In genomic region chr12:89880695-89881350, GRCh38 we compare ENCODE assay signal across 9 cellular contexts.
DNase-seq lines count a peak whose midpoint lies in the region; ATAC-seq and TF ChIP-seq lines count a peak whose summit lies in the region.
"Had no signal": no experiment of that assay in that cellular context is flagged by ENCODE, and none has a peak within 500 bp of the region (broad histone marks: within the 10 kb centered on the region; RNA-seq: fewer than 3 reads in every experiment).

No MANE protein-coding gene starts in this region.

- H3K4me3 ChIP-seq in OCI-LY1 (ENCODE audit: low read depth, low read length, poor library complexity, severe bottlenecking): peak overlapping the region; percentile 9

- no peak for TF ChIP-seq CTCF in OCI-LY1 (IDR thresholded peaks at IDR 0.05; ENCODE audit: low read length)

- H3K9me2 ChIP-seq in OCI-LY1 (ENCODE audit: low read depth, low read length): no peaks in the 10 kb centered on the region

- DNase-seq in effector memory CD8-positive, alpha-beta T cell: peak; percentile 53 to 57 (median 56)
- no peak for DNase-seq in hepatic stellate cell (ENCODE audit: low spot score)
- DNase-seq in putamen (ENCODE audit: low spot score): no peak
- no peak for DNase-seq in NCI-H526 (lab: John Stamatoyannopoulos, UW)
- no peak for DNase-seq in SKM-1 (lab: John Stamatoyannopoulos, UW; ENCODE audit: unreplicated experiment)

- peak overlapping the region; percentile 47 for H3K9ac ChIP-seq in OCI-LY1 (ENCODE audit: low read length)

- no peaks in the 10 kb centered on the region for H3K27me3 Mint-ChIP-seq in effector memory CD8-positive, alpha-beta T cell

- H2AFZ ChIP-seq in OCI-LY1 (ENCODE audit: low read length): no peak overlapping the region

- H3K4me1 Mint-ChIP-seq in effector memory CD8-positive, alpha-beta T cell (ENCODE audit: low read depth in 2 of 2): peaks cover 28% of the 10 kb centered on the region in 2 donors

- H3K36me3 Mint-ChIP-seq in effector memory CD8-positive, alpha-beta T cell (ENCODE audit: insufficient read depth): peaks cover 8% of the 10 kb centered on the region

- peaks cover 80% of the 10 kb centered on the region for H3K4me1 ChIP-seq in OCI-LY1 (ENCODE audit: insufficient read depth, low read length, severe bottlenecking)

- no peaks in the 10 kb centered on the region for H4K20me1 ChIP-seq in OCI-LY1 (ENCODE audit: insufficient read depth, low read length)

- H3K27ac ChIP-seq in OCI-LY1 (ENCODE audit: low read depth, low read length, poor library complexity, severe bottlenecking): peak overlapping the region; percentile 93

- ATAC-seq in GM18858 (IDR thresholded peaks at IDR 0.05; ENCODE audit: unreplicated experiment) (peak; percentile 86), HG02610 (IDR thresholded peaks at IDR 0.05; ENCODE audit: unreplicated experiment) (peak; percentile 82)
- ATAC-seq in effector memory CD8-positive, alpha-beta T cell (replicated peaks): peak; percentile 98
- ATAC-seq: Panc1 had no signal

- H3K36me3 ChIP-seq in OCI-LY1 (ENCODE audit: insufficient read depth, low read length): no peaks in the 10 kb centered on the region

- H3K27ac Mint-ChIP-seq in effector memory CD8-positive, alpha-beta T cell: peak overlapping the region; percentile 96 to 98

- H3K9me3 Mint-ChIP-seq in effector memory CD8-positive, alpha-beta T cell: no peaks in the 10 kb centered on the region

- no peaks in the 10 kb centered on the region for H3K9me3 ChIP-seq in OCI-LY1 (ENCODE audit: low read length)

- no peaks in the 10 kb centered on the region for H3K79me2 ChIP-seq in OCI-LY1 (ENCODE audit: insufficient read depth, low read length)

- peak overlapping the region; percentile 45 for H3K4me2 ChIP-seq in OCI-LY1 (ENCODE audit: low read length)

- no peaks in the 10 kb centered on the region for H3K27me3 ChIP-seq in OCI-LY1 (ENCODE audit: insufficient read depth, low read length)

- H3K4me3 Mint-ChIP-seq in effector memory CD8-positive, alpha-beta T cell: peak overlapping the region; percentile 67 to 73

- H3F3A ChIP-seq in OCI-LY1 (ENCODE audit: insufficient read depth, low read length): 0 out of 2 replicates have a peak, but pooled peaks cover 3% of the 10 kb centered on the region

Comparison
In these comparisons a context has a peak if more than half of its experiments do, and no peak if none do; other contexts are left out.
1. DNase-seq: peak in effector memory CD8-positive, alpha-beta T cell (3 of 3); none in hepatic stellate cell (single experiment), putamen (single experiment), NCI-H526 (0 of 2) and SKM-1 (single experiment).
2. Peak in every context shown above with its lines, with median percentiles within 50 percentile points of each other: ATAC-seq.